ENCODE assay signal across 1 cellular context in the genomic region with DNA sequence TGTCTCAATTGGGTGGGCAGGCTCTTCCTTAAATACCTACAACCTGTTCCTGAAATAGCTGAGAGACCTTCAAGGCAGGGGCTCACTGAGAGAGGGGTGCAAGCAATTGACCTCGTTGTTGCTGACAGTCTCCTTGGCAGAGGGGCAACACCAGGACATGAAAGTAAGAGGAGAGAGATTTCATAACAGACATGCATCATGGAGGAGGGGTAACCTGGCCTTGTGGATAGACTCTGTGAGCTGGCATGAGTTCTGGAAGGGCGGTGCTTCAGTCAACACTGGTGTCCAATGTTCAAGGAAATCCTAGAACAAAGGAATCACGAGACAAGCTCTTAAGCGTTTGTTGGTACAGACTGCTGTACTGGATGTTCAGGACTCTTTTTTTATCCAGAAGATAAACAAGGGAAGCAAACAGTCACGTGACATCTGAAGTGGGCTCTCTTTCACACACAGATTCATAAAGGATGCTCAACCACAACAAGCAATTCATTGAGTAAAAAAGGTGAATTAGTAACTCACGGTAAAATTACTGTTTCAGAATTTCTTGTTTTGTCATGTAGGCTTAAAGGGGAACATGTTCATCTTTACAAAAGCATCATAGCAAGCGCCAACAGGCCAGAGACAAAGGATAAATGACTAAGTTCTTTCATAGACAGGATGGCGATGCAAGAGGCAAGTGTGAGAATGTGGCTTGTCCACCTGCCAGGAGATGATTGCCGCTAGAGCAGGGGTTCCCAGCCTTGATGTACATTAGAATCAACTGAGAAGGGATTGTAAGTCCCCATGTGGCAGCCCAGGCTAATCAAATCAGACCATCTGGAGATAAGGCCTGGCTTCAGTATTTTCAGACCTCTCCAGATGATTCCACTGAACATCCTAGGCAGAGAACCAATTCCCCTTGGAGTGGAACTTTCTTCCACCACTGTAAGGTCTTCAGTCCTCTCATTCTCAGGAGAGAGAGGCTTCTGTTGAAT.
TF ChIP-seq lines count a peak whose summit lies in the region.

No MANE protein-coding gene starts in this region.

TF ChIP-seq in endothelial cell of umbilical vein, 7 proteins besides CTCF, POLR2A, EP300 and RAD21:
- TF ChIP-seq EZH2 (IDR thresholded peaks at IDR 0.05; ENCODE audit: borderline replicate concordance, low read depth, low read length, severe bottlenecking): no peak
- no peak for TF ChIP-seq FOS (IDR thresholded peaks at IDR 0.05; ENCODE audit: borderline replicate concordance, insufficient read depth, low read length)
- no peak for TF ChIP-seq POLR2AphosphoS5 (IDR thresholded peaks at IDR 0.05; ENCODE audit: insufficient read depth, low read depth, low read length)
- TF ChIP-seq, protein P1, sequence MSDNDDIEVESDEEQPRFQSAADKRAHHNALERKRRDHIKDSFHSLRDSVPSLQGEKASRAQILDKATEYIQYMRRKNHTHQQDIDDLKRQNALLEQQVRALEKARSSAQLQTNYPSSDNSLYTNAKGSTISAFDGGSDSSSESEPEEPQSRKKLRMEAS (IDR thresholded peaks at IDR 0.05; ENCODE audit: insufficient read depth, insufficient read length): no peak
- no peak for TF ChIP-seq GATA2 (IDR thresholded peaks at IDR 0.05; ENCODE audit: insufficient read depth, insufficient read length, low read depth, low read length)
- no peak for TF ChIP-seq JUN (IDR thresholded peaks at IDR 0.05; ENCODE audit: borderline replicate concordance, insufficient read depth, insufficient read length, low read depth)
- no peak for TF ChIP-seq MYC (IDR thresholded peaks at IDR 0.05; ENCODE audit: low read depth, low read length)
